ENCODE assay signal across 8 cellular contexts in genomic region chr2:199955007-199955338, GRCh38. TPM values are rescaled to one million over a fixed set of nuclear protein-coding genes. Genes with fewer than 3 reads are reported as not detected.
DNase-seq lines count a peak whose midpoint lies in the region; ATAC-seq and TF ChIP-seq lines count a peak whose summit lies in the region.

No MANE protein-coding gene starts in this region.

- peaks cover 63% of the 10 kb centered on the region for H3K79me2 ChIP-seq in fibroblast of lung (ENCODE audit: control insufficient read depth, insufficient read depth, low read length)
- H3K79me2 ChIP-seq in osteoblast (ENCODE audit: insufficient read depth, low read length): peaks cover 84% of the 10 kb centered on the region

- H3K27ac ChIP-seq in BLaER1 treated with 17β-estradiol and CSF1 and Interleukin-3, amounts not matched to agents 10 nM and 100 nM: peak overlapping the region; percentile 86 to 99 (median 95)
- H3K27ac ChIP-seq in SK-N-MC (peak overlapping the region; percentile 79; the same call in 1 of the 2 replicates), fibroblast of lung (ENCODE audit: insufficient read depth, low read length) (peak overlapping the region; percentile 75), osteoblast (ENCODE audit: low read depth, low read length) (peak overlapping the region; percentile 76)

- H3K4me2 ChIP-seq in BLaER1 treated with 17β-estradiol and CSF1 and Interleukin-3, amounts not matched to agents 10 nM and 100 nM: peak overlapping the region; percentile 90 to 99 (median 95)
- H3K4me2 ChIP-seq in fibroblast of lung (ENCODE audit: extremely low read depth, insufficient read depth, low read length): peak overlapping the region; percentile 34
- peak overlapping the region; percentile 99 for H3K4me2 ChIP-seq in osteoblast (ENCODE audit: insufficient read depth, low read length)

- ATAC-seq in GM18909 (IDR thresholded peaks at IDR 0.05; ENCODE audit: poor library complexity, unreplicated experiment) (peak; percentile 51), HG03097 (IDR thresholded peaks at IDR 0.05; ENCODE audit: low FRiP score, unreplicated experiment) (peak; percentile 34)

- H3K4me3 ChIP-seq in BLaER1 treated with 17β-estradiol and CSF1 and Interleukin-3, amounts not matched to agents 10 nM and 100 nM: peak overlapping the region; percentile 81 to 97 (median 90)
- H3K4me3 ChIP-seq in SK-N-MC: peak overlapping the region; percentile 95
- peak overlapping the region; percentile 71 to 95 (median 80) for H3K4me3 ChIP-seq in fibroblast of lung (replicated peaks in 1 of 4; ENCODE audit: control extremely low read depth in 1 of 4, insufficient read depth in 1 of 4, low read depth in 3 of 4, low read length in 4 of 4)
- H3K4me3 ChIP-seq in osteoblast (ENCODE audit: insufficient read depth, low read length): peak overlapping the region; percentile 96

- peaks cover 0 to 46% (median 23%) of the 10 kb centered on the region in 11 experiments; a peak in 15 of 22 replicates for H4K20me1 ChIP-seq in BLaER1 treated with 17β-estradiol and CSF1 and Interleukin-3, amounts not matched to agents 10 nM and 100 nM
- H4K20me1 ChIP-seq in fibroblast of lung (ENCODE audit: control insufficient read depth, extremely low read depth, insufficient read depth, low read length) (no peaks in the 10 kb centered on the region), osteoblast (ENCODE audit: insufficient read depth, low read length) (peaks cover 1% of the 10 kb centered on the region)

- TF ChIP-seq CTCF in fibroblast of lung (conservative IDR thresholded peaks at IDR 0.05 in 1 of 2, IDR thresholded peaks at IDR 0.05 in 1 of 2; ENCODE audit: low read depth in 1 of 2, low read length in 2 of 2) (no peak), osteoblast (IDR thresholded peaks at IDR 0.05; ENCODE audit: extremely low read depth, low read depth, low read length) (no peak)

- no peak for DNase-seq in SK-N-MC (ENCODE audit: low read depth, low spot score)
- no peak for DNase-seq in fibroblast of lung (ENCODE audit: low read depth in 2 of 2)
- DNase-seq in osteoblast (ENCODE audit: insufficient read length, low spot score, missing footprints): peak; percentile 93
- DNase-seq in RPMI8226: no peak
- DNase-seq in NCI-H146 (lab: John Stamatoyannopoulos, UW): no peak

- H3K27me3 ChIP-seq in BLaER1 treated with 17β-estradiol and CSF1 and Interleukin-3, amounts not matched to agents 10 nM and 100 nM: no peaks in the 10 kb centered on the region
- H3K27me3 ChIP-seq in fibroblast of lung (ENCODE audit: control insufficient read depth, insufficient read depth, low read length) (no peaks in the 10 kb centered on the region), osteoblast (ENCODE audit: insufficient read depth, low read length) (no peaks in the 10 kb centered on the region)

- peaks cover 29 to 48% (median 34%) of the 10 kb centered on the region in 11 experiments; a peak in 21 of 22 replicates for H3K36me3 ChIP-seq in BLaER1 treated with 17β-estradiol and CSF1 and Interleukin-3, amounts not matched to agents 10 nM and 100 nM
- peaks cover 26% of the 10 kb centered on the region for H3K36me3 ChIP-seq in SK-N-MC (ENCODE audit: insufficient read depth, low read length)
- peaks cover 4% of the 10 kb centered on the region for H3K36me3 ChIP-seq in fibroblast of lung (ENCODE audit: control insufficient read depth, insufficient read depth, low read length)
- H3K36me3 ChIP-seq in osteoblast (ENCODE audit: insufficient read depth, low read length): peaks cover 12% of the 10 kb centered on the region

- peak overlapping the region; percentile 82 for H2AFZ ChIP-seq in fibroblast of lung (ENCODE audit: low read length)
- H2AFZ ChIP-seq in osteoblast (ENCODE audit: low read length): peak overlapping the region; percentile 99

- peak overlapping the region; percentile 87 to 97 (median 94) for H3K9ac ChIP-seq in BLaER1 treated with 17β-estradiol and CSF1 and Interleukin-3, amounts not matched to agents 10 nM and 100 nM
- H3K9ac ChIP-seq in SK-N-MC (ENCODE audit: insufficient read length): peak overlapping the region; percentile 91
- peak overlapping the region; percentile 87 for H3K9ac ChIP-seq in fibroblast of lung (ENCODE audit: insufficient read depth, low read length)

- no peaks in the 10 kb centered on the region for H3K9me3 ChIP-seq in BLaER1 treated with 17β-estradiol and CSF1 and Interleukin-3, amounts not matched to agents 10 nM and 100 nM (replicated peaks in 1 of 11)
- H3K9me3 ChIP-seq in SK-N-MC (ENCODE audit: low read depth, low read length) (no peaks in the 10 kb centered on the region), fibroblast of lung (ENCODE audit: control insufficient read depth, insufficient read depth, low read depth, low read length) (no peaks in the 10 kb centered on the region), osteoblast (ENCODE audit: low read depth, low read length) (no peaks in the 10 kb centered on the region)

- peaks cover 31 to 47% (median 39%) of the 10 kb centered on the region in 10 experiments for H3K4me1 ChIP-seq in BLaER1 treated with 17β-estradiol and CSF1 and Interleukin-3, amounts not matched to agents 10 nM and 100 nM
- H3K4me1 ChIP-seq in fibroblast of lung (ENCODE audit: control insufficient read depth, extremely low read depth, insufficient read depth, low read length): peaks cover 7% of the 10 kb centered on the region
- H3K4me1 ChIP-seq in osteoblast (ENCODE audit: insufficient read depth, low read length): peaks cover 18% of the 10 kb centered on the region

RNA-seq across cellular contexts. Expression of gene TYW5, which starts 0.3 kb away (rescaled TPM):
- 7.4 and 10.1 TPM in 2 replicates for total RNA-seq in fibroblast of lung
- 5.3 and 5.8 TPM in 2 replicates for polyA plus RNA-seq in fibroblast of lung
- 4.1 and 4.3 TPM in 2 replicates for polyA plus RNA-seq in fibroblast of lung (2012)
- polyA minus RNA-seq in fibroblast of lung (ENCODE audit: low replicate concordance): 0.75 and 0.93 TPM in 2 replicates
- total RNA-seq in osteoblast: 7.6 and 8.3 TPM in 2 replicates

RNA-seq across cellular contexts. Expression of gene MAIP1, which starts 0.4 kb away (rescaled TPM):
- 22.6 and 24.8 TPM in 2 replicates for total RNA-seq in fibroblast of lung
- 14.5 and 17.2 TPM in 2 replicates for polyA plus RNA-seq in fibroblast of lung
- 14.6 and 19.2 TPM in 2 replicates for polyA plus RNA-seq in fibroblast of lung (2012)
- 2.3 and 6.0 TPM in 2 replicates for polyA minus RNA-seq in fibroblast of lung (ENCODE audit: low replicate concordance)
- 26.8 and 33.3 TPM in 2 replicates for total RNA-seq in osteoblast

RNA-seq across cellular contexts. Expression of gene C2orf69, which starts 43.9 kb away (rescaled TPM):
- 10.5 and 13.2 TPM in 2 replicates for total RNA-seq in fibroblast of lung
- 9.6 and 10.3 TPM in 2 replicates for polyA plus RNA-seq in fibroblast of lung
- polyA plus RNA-seq in fibroblast of lung (2012): 10.7 and 11.2 TPM in 2 replicates
- 0.82 and 1.1 TPM in 2 replicates for polyA minus RNA-seq in fibroblast of lung (ENCODE audit: low replicate concordance)
- 20.3 and 21.8 TPM in 2 replicates for total RNA-seq in osteoblast

Comparison
In these comparisons a context has a peak if more than half of its experiments do, and no peak if none do; other contexts are left out.
1. H3K4me2 ChIP-seq: peak in every context shown above with its lines; median percentile 99 in osteoblast; 95 in BLaER1 treated with 17β-estradiol and CSF1 and Interleukin-3, amounts not matched to agents 10 nM and 100 nM; 34 in fibroblast of lung.